In the genomic region with DNA sequence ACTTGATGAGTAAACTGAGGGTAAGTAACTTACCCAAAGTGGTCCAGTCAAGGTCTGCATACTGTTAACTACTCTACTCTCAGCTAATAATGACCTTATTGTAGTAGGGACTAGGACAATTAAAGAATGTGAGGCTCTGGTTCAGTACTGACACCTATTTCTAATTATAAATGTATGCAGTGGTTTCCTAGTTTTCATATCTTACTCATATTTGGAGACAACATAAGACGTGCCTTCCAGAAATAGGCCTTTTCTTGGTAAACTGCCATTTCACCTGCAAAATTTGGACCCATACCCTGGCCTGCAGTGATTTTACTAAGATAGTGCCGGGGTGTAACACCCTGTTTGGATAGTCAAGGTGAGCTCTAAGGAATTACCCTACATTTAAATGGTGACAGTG, we compare ENCODE assay signal across 25 cellular contexts.
DNase-seq lines count a peak whose midpoint lies in the region; ATAC-seq and TF ChIP-seq lines count a peak whose summit lies in the region.
"Had no signal": no experiment of that assay in that cellular context is flagged by ENCODE, and none has a peak within 500 bp of the region (broad histone marks: within the 10 kb centered on the region; RNA-seq: fewer than 3 reads in every experiment).

No MANE protein-coding gene starts in this region.

- ATAC-seq in GM19351 (IDR thresholded peaks at IDR 0.05; ENCODE audit: unreplicated experiment) (peak; percentile 93), HG02870 (IDR thresholded peaks at IDR 0.05; ENCODE audit: unreplicated experiment) (peak; percentile 93), HG03439 (IDR thresholded peaks at IDR 0.05; ENCODE audit: unreplicated experiment) (peak; percentile 65)
- ATAC-seq in activated CD4-positive, CD25-positive, alpha-beta regulatory T cell treated with anti-CD3 and anti-CD28 coated beads, Interleukin-2, amount 50 U/mL, for 24 hours, result no peak
- ATAC-seq: stimulated activated naive CD8-positive, alpha-beta T cell treated with anti-CD3 and anti-CD28 coated beads, Interleukin-15, Interleukin-2, amounts not matched to agents 100 U/mL and 50 U/mL, for 24 hours; T-cell had no signal

- H3K4me3 ChIP-seq in GM12865 (ENCODE audit: low read depth, low read length), result no peak overlapping the region
- H3K4me3 ChIP-seq: left ventricle myocardium inferior, thoracic aorta had no signal

- TF ChIP-seq CTCF in GM12865 (IDR thresholded peaks at IDR 0.05; ENCODE audit: insufficient read depth, low read depth, low read length, missing control alignments) (no peak), RWPE1 (conservative IDR thresholded peaks at IDR 0.05; ENCODE audit: low read depth) (no peak)

- POLR2A ChIA-PET in RWPE1 (lab: Yijun Ruan, JAX; ENCODE audit: low non-redundant PET), result no interaction called here

- CTCF ChIA-PET in RWPE1 (lab: Yijun Ruan, JAX), result no interaction called here

- no peak overlapping the region for H3K27ac ChIP-seq in RWPE1
- H3K27ac ChIP-seq: left ventricle myocardium inferior, thoracic aorta had no signal

- DNase-seq in GM12865 (ENCODE audit: low read depth) (peak; percentile 21), RWPE1 (ENCODE audit: low spot score) (no peak), NCI-H446 treated with DMSO at 0.1 percent for 48 hours (lab: John Stamatoyannopoulos, UW) (no peak)
- no peak for DNase-seq in effector CD4-positive, alpha-beta T cell
- DNase-seq: activated CD4-positive, alpha-beta T cell treated with anti-CD3 and anti-CD28 coated beads, Interleukin-2, amount 50 U/mL, for 4 hours; activated CD4-positive, CD25-positive, alpha-beta regulatory T cell; activated naive CD4-positive, alpha-beta T cell treated with anti-CD3 and anti-CD28 coated beads for 36 hours; CD4-positive, CD25-positive, alpha-beta regulatory T cell; cerebellar nuclear complex; DND-41; left ventricle myocardium inferior; naive B cell; NCI-H2029 treated with DMSO at 0.1 percent for 48 hours; NCI-H345; NCI-H774; occipital lobe; RPMI8226; stimulated activated CD4-positive, alpha-beta T cell treated with anti-CD3 and anti-CD28 coated beads, Interleukin-15, amount 100 ng/mL, for 24 hours; stimulated activated naive CD8-positive, alpha-beta T cell treated with anti-CD3 and anti-CD28 coated beads, Interleukin-15, Interleukin-2, amounts not matched to agents 100 U/mL and 50 U/mL, for 24 hours; T-cell had no signal

Comparison
In these comparisons a context has a peak if more than half of its experiments do, and no peak if none do; other contexts are left out.
1. ATAC-seq: peak in GM19351 (single experiment), HG02870 (single experiment) and HG03439 (single experiment); none in activated CD4-positive, CD25-positive, alpha-beta regulatory T cell treated with anti-CD3 and anti-CD28 coated beads, Interleukin-2, amount 50 U/mL, for 24 hours (0 of 2).